In genomic region chr19:12034196-12034595, GRCh38 we compare ENCODE assay signal across 1 cellular context.
A peak's percentile ranks its signal among the peaks of the same experiment; 100 is the strongest.
TF ChIP-seq lines count a peak whose summit lies in the region.

No MANE protein-coding gene starts in this region.

TF ChIP-seq in HepG2, 621 proteins besides CTCF, POLR2A, EP300 and RAD21:
- TF ChIP-seq ZNF777 (CRISPR knock-in tag; IDR thresholded peaks at IDR 0.05) (no peak), ZSCAN22 (CRISPR knock-in tag; IDR thresholded peaks at IDR 0.05) (peak; percentile 71; the same call in 1 of the 2 replicates)
TF ChIP-seq in HepG2: peak in this region for 1.
